In the genomic region with DNA sequence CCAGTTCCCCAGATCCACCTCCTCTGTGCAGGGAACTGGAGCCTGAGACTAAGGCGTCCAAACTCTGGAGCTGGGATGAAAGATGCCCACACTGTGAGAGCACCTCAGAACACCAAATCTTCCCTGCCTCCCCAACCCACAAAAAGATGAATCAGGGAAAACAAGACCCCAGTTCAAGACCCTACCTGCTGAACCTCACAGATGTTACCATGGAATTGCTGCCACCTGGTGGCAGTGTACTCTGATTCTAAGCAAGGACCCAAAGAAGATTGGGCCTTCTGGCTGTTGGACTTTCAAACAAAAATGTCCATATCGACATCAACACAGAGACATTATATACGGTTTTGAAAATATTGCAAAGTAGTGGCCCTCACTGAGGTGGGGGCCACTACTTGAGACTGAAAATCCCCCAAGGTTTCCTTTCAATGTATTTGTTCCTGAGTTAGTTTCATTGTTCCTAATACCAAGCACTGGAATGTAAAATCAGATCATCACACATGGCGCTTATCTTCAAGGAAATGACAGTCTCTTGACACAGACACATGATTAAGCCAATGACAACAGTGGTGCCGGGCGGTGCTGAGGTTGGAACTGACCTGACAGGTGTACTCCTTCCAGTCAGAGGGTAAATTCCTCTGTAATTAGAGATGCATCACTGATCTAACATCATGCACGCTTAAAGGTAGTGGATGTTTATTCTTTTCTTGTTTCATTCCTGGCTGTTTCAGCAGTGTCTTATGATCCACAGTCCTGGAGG, we compare ENCODE assay signal across 8 cellular contexts.
DNase-seq lines count a peak whose midpoint lies in the region; ATAC-seq, FAIRE-seq and TF ChIP-seq lines count a peak whose summit lies in the region.

No MANE protein-coding gene starts in this region.

- peaks cover 7% of the 10 kb centered on the region for H4K20me1 ChIP-seq in K562 (replicated peaks; ENCODE audit: control insufficient read depth, insufficient read depth, low read length)

- intact Hi-C loops in K562 (cut with micrococcal nuclease), result loop anchor here (2.0 kb wide), 1 partner anchor 125 kb away; no protein-coding TSS in a partner anchor
- intact Hi-C loops in sigmoid colon (cut with DNase I), result no loop called here

- POLR2A ChIA-PET in K562 (lab: Yijun Ruan, JAX), result interaction anchor here (0.5 kb wide), 1 partner anchor 169 kb away, joined by 3 read pairs; no protein-coding TSS in a partner anchor

- BruUV-seq in K562 (replicated peaks; lab: Mats Ljungman, UMichigan), result no TSS peak

- no peaks in the 10 kb centered on the region for H3K36me3 ChIP-seq in K562 (ENCODE audit: control insufficient read depth, insufficient read depth, low read length)
- H3K36me3 ChIP-seq in mesendoderm (ENCODE audit: control insufficient read depth, insufficient read depth, low read length), result no peaks in the 10 kb centered on the region
- no peaks in the 10 kb centered on the region for H3K36me3 ChIP-seq in sigmoid colon

- no peak overlapping the region for H3K4me3 ChIP-seq in K562
- H3K4me3 ChIP-seq in mesendoderm (ENCODE audit: low read length), result no peak overlapping the region
- no peak overlapping the region for H3K4me3 ChIP-seq in sigmoid colon

- H2BK15ac ChIP-seq in mesendoderm (replicated peaks; ENCODE audit: low read depth), result no peak overlapping the region

- TF ChIP-seq EP300 in K562 (IDR thresholded peaks at IDR 0.05; ENCODE audit: low read length) (no peak), sigmoid colon (IDR thresholded peaks at IDR 0.05) (no peak)

- H3K27me3 ChIP-seq in K562 (ENCODE audit: control insufficient read depth in 2 of 2, insufficient read depth in 2 of 2, low read length in 2 of 2) (peaks cover 4 to 17% of the 10 kb centered on the region in 2 experiments; a peak in 3 of 5 replicates), mesendoderm (ENCODE audit: insufficient read depth, low read length, poor library complexity) (no peaks in the 10 kb centered on the region), sigmoid colon (peaks cover 0 to 8% (median 0%) of the 10 kb centered on the region in 3 donors)

- H2BK120ac ChIP-seq in mesendoderm (ENCODE audit: low read depth, low read length), result no peak overlapping the region

- H3K4ac ChIP-seq in mesendoderm (ENCODE audit: low read depth, low read length), result no peak overlapping the region

- H3K9me3 ChIP-seq in K562 (replicated peaks; ENCODE audit: control insufficient read depth, insufficient read depth, low read depth, low read length) (no peaks in the 10 kb centered on the region), sigmoid colon (no peaks in the 10 kb centered on the region)

- H3K79me1 ChIP-seq in mesendoderm (ENCODE audit: low read length), result no peaks in the 10 kb centered on the region

- no peak overlapping the region for H3K56ac ChIP-seq in mesendoderm (ENCODE audit: low read length)

- no peak overlapping the region for H3K27ac ChIP-seq in K562 (ENCODE audit: extremely low read depth, low read depth, low read length)
- no peak overlapping the region for H3K27ac ChIP-seq in mesendoderm (ENCODE audit: low read depth, low read length)
- H3K27ac ChIP-seq in sigmoid colon, result no peak overlapping the region

- no peak overlapping the region for H2AK5ac ChIP-seq in mesendoderm (ENCODE audit: low read length)

- peak; percentile 33 to 56 (median 34); a peak in 5 of 6 replicates for TF ChIP-seq CTCF in K562 (IDR thresholded peaks at IDR 0.05 in 2 of 3, conservative IDR thresholded peaks at IDR 0.05 in 1 of 3; ENCODE audit: insufficient read depth in 2 of 3, low read depth in 1 of 3, low read length in 3 of 3)
- TF ChIP-seq CTCF in sigmoid colon (IDR thresholded peaks at IDR 0.05), result no peak

- no peak overlapping the region for H4K5ac ChIP-seq in mesendoderm (ENCODE audit: low read length)

- in situ Hi-C loops in K562 (cut with MboI), result no loop called here

- H3K4me1 ChIP-seq in K562 (replicated peaks in 1 of 2; ENCODE audit: control insufficient read depth in 2 of 2, insufficient read depth in 2 of 2, low read length in 2 of 2) (no peaks in the 10 kb centered on the region), mesendoderm (ENCODE audit: control insufficient read depth, low read depth, low read length) (no peaks in the 10 kb centered on the region), sigmoid colon (no peaks in the 10 kb centered on the region)

- H3K79me2 ChIP-seq in K562 (ENCODE audit: control insufficient read depth, insufficient read depth, low read length) (no peaks in the 10 kb centered on the region), mesendoderm (ENCODE audit: control insufficient read depth, insufficient read depth, low read length) (no peaks in the 10 kb centered on the region)

- no peak overlapping the region for H3K23ac ChIP-seq in mesendoderm (ENCODE audit: low read length)

- H3K9ac ChIP-seq in K562 (ENCODE audit: insufficient read depth in 1 of 2, low read depth in 2 of 2, low read length in 2 of 2) (no peak overlapping the region), mesendoderm (ENCODE audit: low read length) (no peak overlapping the region)

- no peak for ATAC-seq in K562
- no peak for ATAC-seq in GM19463 (IDR thresholded peaks at IDR 0.05; ENCODE audit: unreplicated experiment)

- whole genome bisulfite sequencing in K562 (ENCODE audit: insufficient coverage, low coverage, missing lambda C conversion rate), result under 1% methylated on average over 7 of the region's 7 CpGs
- no CpG with 5 or more reads among the region's 7 CpGs for WGBS in mesendoderm (ENCODE audit: extremely low coverage, insufficient coverage, low lambda C conversion rate)
- 43 to 71% methylated on average over 7 of the region's 7 CpGs for WGBS in sigmoid colon, 2 donors

- H3K4me2 ChIP-seq in K562 (ENCODE audit: insufficient read depth, low read length), result no peak overlapping the region
- no peak overlapping the region for H3K4me2 ChIP-seq in mesendoderm (ENCODE audit: low read length)

- TF ChIP-seq RAD21 in K562 (CRISPR knock-in tag; conservative IDR thresholded peaks at IDR 0.05 in 1 of 2, IDR thresholded peaks at IDR 0.05 in 1 of 2), result peak in 1 of 2 experiments; percentile 45; a peak in 2 of 4 replicates

- no peak for TF ChIP-seq POLR2A in K562 (conservative IDR thresholded peaks at IDR 0.05)
- no peak for TF ChIP-seq POLR2A in sigmoid colon (IDR thresholded peaks at IDR 0.05)

- no peak overlapping the region for H2AFZ ChIP-seq in K562 (ENCODE audit: low read depth, low read length)

- peak; percentile 8 for DNase-seq in EH (ENCODE audit: low read depth)
- peak; percentile 17 for DNase-seq in HT-29 (ENCODE audit: low spot score)
- peak; percentile 33 to 48 (median 39) for DNase-seq in K562 (ENCODE audit: extremely low read depth in 1 of 4, low spot score in 3 of 4)
- DNase-seq in mesendoderm, result peak; percentile 41
- no peak for DNase-seq in germinal center (ENCODE audit: low spot score)
- DNase-seq in sigmoid colon, result no peak
- DNase-seq in NCI-H146 treated with DMSO at 0.1 percent for 48 hours (lab: John Stamatoyannopoulos, UW; ENCODE audit: unreplicated experiment), result no peak

- peaks cover 3% of the 10 kb centered on the region for H3K9me1 ChIP-seq in K562 (ENCODE audit: control insufficient read depth, insufficient read depth, low read length)

- no peak overlapping the region for H3K18ac ChIP-seq in mesendoderm (ENCODE audit: low read length)

- H4K8ac ChIP-seq in mesendoderm (ENCODE audit: low read depth, low read length), result no peak overlapping the region

- CTCF ChIA-PET in K562 (lab: Yijun Ruan, JAX; ENCODE audit: low intra/inter-chr PET ratio), result interaction anchor here (0.6 kb wide), 1 partner anchor 1101 kb away, joined by 4 read pairs; no protein-coding TSS in a partner anchor

- H2BK5ac ChIP-seq in mesendoderm (ENCODE audit: low read length), result no peak overlapping the region

- FAIRE-seq in K562 (lab: Jason Lieb, UNC), result peak; percentile 81

TF ChIP-seq in K562, 482 proteins besides CTCF, POLR2A, EP300 and RAD21 (continues in another document):
- TF ChIP-seq ZBED1 (IDR thresholded peaks at IDR 0.05), result no peak
- TF ChIP-seq, protein P1, sequence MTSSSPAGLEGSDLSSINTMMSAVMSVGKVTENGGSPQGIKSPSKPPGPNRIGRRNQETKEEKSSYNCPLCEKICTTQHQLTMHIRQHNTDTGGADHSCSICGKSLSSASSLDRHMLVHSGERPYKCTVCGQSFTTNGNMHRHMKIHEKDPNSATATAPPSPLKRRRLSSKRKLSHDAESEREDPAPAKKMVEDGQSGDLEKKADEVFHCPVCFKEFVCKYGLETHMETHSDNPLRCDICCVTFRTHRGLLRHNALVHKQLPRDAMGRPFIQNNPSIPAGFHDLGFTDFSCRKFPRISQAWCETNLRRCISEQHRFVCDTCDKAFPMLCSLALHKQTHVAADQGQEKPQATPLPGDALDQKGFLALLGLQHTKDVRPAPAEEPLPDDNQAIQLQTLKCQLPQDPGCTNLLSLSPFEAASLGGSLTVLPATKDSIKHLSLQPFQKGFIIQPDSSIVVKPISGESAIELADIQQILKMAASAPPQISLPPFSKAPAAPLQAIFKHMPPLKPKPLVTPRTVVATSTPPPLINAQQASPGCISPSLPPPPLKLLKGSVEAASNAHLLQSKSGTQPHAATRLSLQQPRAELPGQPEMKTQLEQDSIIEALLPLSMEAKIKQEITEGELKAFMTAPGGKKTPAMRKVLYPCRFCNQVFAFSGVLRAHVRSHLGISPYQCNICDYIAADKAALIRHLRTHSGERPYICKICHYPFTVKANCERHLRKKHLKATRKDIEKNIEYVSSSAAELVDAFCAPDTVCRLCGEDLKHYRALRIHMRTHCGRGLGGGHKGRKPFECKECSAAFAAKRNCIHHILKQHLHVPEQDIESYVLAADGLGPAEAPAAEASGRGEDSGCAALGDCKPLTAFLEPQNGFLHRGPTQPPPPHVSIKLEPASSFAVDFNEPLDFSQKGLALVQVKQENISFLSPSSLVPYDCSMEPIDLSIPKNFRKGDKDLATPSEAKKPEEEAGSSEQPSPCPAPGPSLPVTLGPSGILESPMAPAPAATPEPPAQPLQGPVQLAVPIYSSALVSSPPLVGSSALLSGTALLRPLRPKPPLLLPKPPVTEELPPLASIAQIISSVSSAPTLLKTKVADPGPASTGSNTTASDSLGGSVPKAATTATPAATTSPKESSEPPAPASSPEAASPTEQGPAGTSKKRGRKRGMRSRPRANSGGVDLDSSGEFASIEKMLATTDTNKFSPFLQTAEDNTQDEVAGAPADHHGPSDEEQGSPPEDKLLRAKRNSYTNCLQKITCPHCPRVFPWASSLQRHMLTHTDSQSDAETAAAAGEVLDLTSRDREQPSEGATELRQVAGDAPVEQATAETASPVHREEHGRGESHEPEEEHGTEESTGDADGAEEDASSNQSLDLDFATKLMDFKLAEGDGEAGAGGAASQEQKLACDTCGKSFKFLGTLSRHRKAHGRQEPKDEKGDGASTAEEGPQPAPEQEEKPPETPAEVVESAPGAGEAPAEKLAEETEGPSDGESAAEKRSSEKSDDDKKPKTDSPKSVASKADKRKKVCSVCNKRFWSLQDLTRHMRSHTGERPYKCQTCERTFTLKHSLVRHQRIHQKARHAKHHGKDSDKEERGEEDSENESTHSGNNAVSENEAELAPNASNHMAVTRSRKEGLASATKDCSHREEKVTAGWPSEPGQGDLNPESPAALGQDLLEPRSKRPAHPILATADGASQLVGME (CRISPR knock-in tag; IDR thresholded peaks at IDR 0.05), result no peak
- peak; percentile 18 for TF ChIP-seq RBM25 (IDR thresholded peaks at IDR 0.05; ENCODE audit: low read depth, low read length, severe bottlenecking)

Comparison
In these comparisons a context has a peak if more than half of its experiments do, and no peak if none do; other contexts are left out.
1. DNase-seq: peak in EH (single experiment), HT-29 (single experiment), K562 (4 of 4) and mesendoderm (single experiment); none in germinal center (single experiment), sigmoid colon (single experiment) and NCI-H146 treated with DMSO at 0.1 percent for 48 hours (single experiment).
2. CTCF ChIP-seq: peak in K562 (3 of 3); none in sigmoid colon (0 of 4).